8 cellular contexts compared by ENCODE assay signal in genomic region chr2:73986085-73986680, GRCh38. TPM values are rescaled to one million over a fixed set of nuclear protein-coding genes. Genes with fewer than 3 reads are reported as not detected.
A peak's percentile ranks its signal among the peaks of the same experiment; 100 is the strongest.
DNase-seq lines count a peak whose midpoint lies in the region; ATAC-seq and TF ChIP-seq lines count a peak whose summit lies in the region.

No MANE protein-coding gene starts in this region.

- H3K4me2 ChIP-seq in Karpas-422 (ENCODE audit: low read depth, low read length, poor library complexity, severe bottlenecking): peak overlapping the region; percentile 76

- ATAC-seq in GM19035 (IDR thresholded peaks at IDR 0.05; ENCODE audit: unreplicated experiment) (no peak), GM21786 (IDR thresholded peaks at IDR 0.05; ENCODE audit: unreplicated experiment) (no peak)

- H3K9ac ChIP-seq in Karpas-422 (ENCODE audit: low read length) (peak overlapping the region; percentile 80), mucosa of stomach (ENCODE audit: low read length) (peak overlapping the region; percentile 76)

- DNase-seq in AG09309 (ENCODE audit: low read depth) (no peak), Karpas-422 (no peak), astrocyte of the spinal cord (ENCODE audit: low read depth, low spot score) (no peak), NCI-H82 treated with DMSO at 0.1 percent for 48 hours (lab: John Stamatoyannopoulos, UW; ENCODE audit: unreplicated experiment) (no peak), NOMO-1 treated with dmso at 0.1 percent for 144 hours (lab: John Stamatoyannopoulos, UW; ENCODE audit: unreplicated experiment) (no peak)

- H3K4me3 ChIP-seq in AG09309 (ENCODE audit: control insufficient read depth, low read depth, low read length) (peak overlapping the region; percentile 66), Karpas-422 (ENCODE audit: low read length) (peak overlapping the region; percentile 76), astrocyte of the spinal cord (ENCODE audit: low read depth, low read length) (peak overlapping the region; percentile 54), mucosa of stomach (ENCODE audit: low read length) (peak overlapping the region; percentile 20)

- peak overlapping the region; percentile 3; the same call in 1 of the 2 replicates for H3K27ac ChIP-seq in Karpas-422 (ENCODE audit: low read length)

- no peaks in the 10 kb centered on the region for H3K9me2 ChIP-seq in Karpas-422 (replicated peaks; ENCODE audit: insufficient read depth, low read length)

- H4K20me1 ChIP-seq in Karpas-422 (ENCODE audit: insufficient read depth, low read depth, low read length): peaks cover 34% of the 10 kb centered on the region

- H3K36me3 ChIP-seq in Karpas-422 (ENCODE audit: insufficient read depth, low read length) (peaks cover 29% of the 10 kb centered on the region), mucosa of stomach (ENCODE audit: control insufficient read depth, insufficient read depth, low read length) (no peaks in the 10 kb centered on the region)

- in situ Hi-C loops in astrocyte of the spinal cord (cut with HindIII; ENCODE audit: low sequenced_read_pairs): no loop called here

- TF ChIP-seq CTCF in AG09309 (IDR thresholded peaks at IDR 0.05; ENCODE audit: control insufficient read depth, insufficient read depth, low read depth, low read length, missing control alignments) (no peak), astrocyte of the spinal cord (IDR thresholded peaks at IDR 0.05; ENCODE audit: low read depth, low read length) (no peak)

- H3K9me3 ChIP-seq in Karpas-422 (ENCODE audit: low read length): no peaks in the 10 kb centered on the region
- no peaks in the 10 kb centered on the region for H3K9me3 ChIP-seq in mucosa of stomach (ENCODE audit: control insufficient read depth, low read length)

- H3K4me1 ChIP-seq in Karpas-422 (ENCODE audit: low read length) (peaks cover 51% of the 10 kb centered on the region), mucosa of stomach (ENCODE audit: control insufficient read depth, insufficient read depth, low read length) (peaks cover 54% of the 10 kb centered on the region)

- H3K79me2 ChIP-seq in Karpas-422 (ENCODE audit: low read length): peaks cover 54% of the 10 kb centered on the region

- no peaks in the 10 kb centered on the region; the same call in 1 of the 2 replicates for H3K27me3 ChIP-seq in Karpas-422 (ENCODE audit: low read length)
- no peaks in the 10 kb centered on the region for H3K27me3 ChIP-seq in mucosa of stomach (ENCODE audit: control insufficient read depth, insufficient read depth, low read length)

- peak overlapping the region; percentile 25; the same call in 1 of the 2 replicates for H2AFZ ChIP-seq in Karpas-422 (ENCODE audit: low read length)

RNA-seq across cellular contexts. Expression of gene TET3, which starts 1.5 kb away (rescaled TPM):
- 11.6 and 13.6 TPM in 2 replicates for total RNA-seq in Karpas-422 (2014; rRNA removed; shearing (Covaris generic); ENCODE audit: low replicate concordance)

RNA-seq across cellular contexts. Expression of gene DGUOK, which starts 59.5 kb away (rescaled TPM):
- 88.0 and 130 TPM in 2 replicates for total RNA-seq in Karpas-422 (2014; rRNA removed; shearing (Covaris generic); ENCODE audit: low replicate concordance)

Comparison
In these comparisons a context has a peak if more than half of its experiments do, and no peak if none do; other contexts are left out.
1. H3K4me3 ChIP-seq: peak in every context shown above with its lines; median percentile 76 in Karpas-422; 66 in AG09309; 54 in astrocyte of the spinal cord; 20 in mucosa of stomach.